ENCODE assay signal across 9 cellular contexts in the genomic region with DNA sequence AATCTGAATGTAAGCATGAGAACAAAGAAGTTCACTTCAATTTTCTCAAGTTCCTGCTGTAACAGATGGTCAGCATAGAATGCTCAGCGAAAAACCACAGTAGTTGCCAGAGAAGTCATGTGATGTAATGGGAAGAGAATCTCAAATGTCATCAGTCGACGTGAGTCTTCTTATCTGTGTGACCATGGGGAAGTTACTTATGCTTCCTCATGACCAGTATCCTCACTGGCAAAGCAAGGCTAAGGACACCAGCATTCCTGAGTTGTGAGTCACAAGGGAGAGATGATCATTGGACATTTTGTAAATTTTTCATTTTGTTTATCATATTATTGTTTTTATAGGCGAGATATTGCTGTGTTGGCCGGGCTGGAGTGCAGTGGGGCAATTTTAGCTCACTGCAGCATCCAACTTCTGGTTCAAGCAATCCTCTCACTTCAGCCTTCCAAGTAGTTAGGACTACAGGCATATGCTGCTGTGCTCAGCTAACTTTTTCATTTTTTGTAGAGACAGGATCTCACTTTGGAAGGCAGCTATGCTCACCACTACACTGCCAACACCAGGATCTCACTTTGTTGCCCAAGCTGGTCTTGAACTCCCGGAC. TPM values are rescaled to one million over a fixed set of nuclear protein-coding genes. Genes with fewer than 3 reads are reported as not detected.
DNase-seq lines count a peak whose midpoint lies in the region; FAIRE-seq and TF ChIP-seq lines count a peak whose summit lies in the region.
"Had no signal": no experiment of that assay in that cellular context is flagged by ENCODE, and none has a peak within 500 bp of the region (broad histone marks: within the 10 kb centered on the region; RNA-seq: fewer than 3 reads in every experiment).

No MANE protein-coding gene starts in this region.

- no peak for TF ChIP-seq CTCF in LNCaP clone FGC (IDR thresholded peaks at IDR 0.05; ENCODE audit: control insufficient read depth, extremely low read depth, insufficient read depth)
- no peak for TF ChIP-seq CTCF in astrocyte of the spinal cord (IDR thresholded peaks at IDR 0.05; ENCODE audit: low read depth, low read length)
- TF ChIP-seq CTCF in keratinocyte (optimal IDR thresholded peaks at IDR 0.05 in 1 of 3, IDR thresholded peaks at IDR 0.05 in 1 of 3, conservative IDR thresholded peaks at IDR 0.05 in 1 of 3; ENCODE audit: extremely low read depth in 1 of 3, insufficient read depth in 2 of 3, low read length in 3 of 3): no peak

- in situ Hi-C loops in astrocyte of the spinal cord (cut with HindIII; ENCODE audit: low sequenced_read_pairs): no loop called here

- H3K4me1 ChIP-seq in keratinocyte (ENCODE audit: control insufficient read depth, extremely low read depth, insufficient read depth, low read length): peaks cover 11% of the 10 kb centered on the region
- peaks cover 3% of the 10 kb centered on the region for H3K4me1 ChIP-seq in thymus (ENCODE audit: control insufficient read depth, insufficient read depth, low read length)

- H3K27ac Mint-ChIP-seq in activated CD4-positive, alpha-beta memory T cell treated with anti-CD3 and anti-CD28 coated beads for 36 hours: no peak overlapping the region

- no peak overlapping the region for H3K4me3 Mint-ChIP-seq in activated CD4-positive, alpha-beta memory T cell treated with anti-CD3 and anti-CD28 coated beads for 36 hours

- no peaks in the 10 kb centered on the region for H3K9me1 ChIP-seq in keratinocyte (ENCODE audit: control insufficient read depth, extremely low read depth, insufficient read depth, low read length)

- no peaks in the 10 kb centered on the region for H3K27me3 Mint-ChIP-seq in activated CD4-positive, alpha-beta memory T cell treated with anti-CD3 and anti-CD28 coated beads for 36 hours

- H3K79me2 ChIP-seq in keratinocyte (ENCODE audit: control insufficient read depth, insufficient read depth, low read length): no peaks in the 10 kb centered on the region

- intact Hi-C loops in activated CD4-positive, alpha-beta memory T cell treated with anti-CD3 and anti-CD28 coated beads for 36 hours (cut with micrococcal nuclease): no loop called here

- CTCF ChIA-PET in activated CD4-positive, alpha-beta memory T cell treated with anti-CD3 and anti-CD28 coated beads for 36 hours (lab: Charles Lee): interaction anchor here (0.5 kb wide), 1 partner anchor 479 kb away, joined by 3 read pairs; no protein-coding TSS in a partner anchor

- WGBS in thymus: 51% methylated on average over 6 of the region's 6 CpGs

- H3K9me3 Mint-ChIP-seq in activated CD4-positive, alpha-beta memory T cell treated with anti-CD3 and anti-CD28 coated beads for 36 hours: no peaks in the 10 kb centered on the region

- no peaks in the 10 kb centered on the region for H3K9me3 ChIP-seq in keratinocyte (ENCODE audit: control insufficient read depth, low read depth, low read length)
- no peaks in the 10 kb centered on the region for H3K9me3 ChIP-seq in thymus (ENCODE audit: control insufficient read depth)

- H3K36me3 ChIP-seq in keratinocyte (ENCODE audit: control insufficient read depth in 2 of 2, extremely low read depth in 1 of 2, insufficient read depth in 2 of 2, low read length in 2 of 2) (no peaks in the 10 kb centered on the region), thymus (ENCODE audit: control insufficient read depth, insufficient read depth) (no peaks in the 10 kb centered on the region)

- dilution Hi-C loops in keratinocyte (cut with MboI; ENCODE audit: extremely low pct_ligation_motif_present, low sequenced_read_pairs): no loop called here

- FAIRE-seq in keratinocyte (lab: Jason Lieb, UNC): peak; percentile 61
- FAIRE-seq: A204.1 had no signal

- H3K4me3 ChIP-seq in LNCaP clone FGC (ENCODE audit: low read depth, low read length) (no peak overlapping the region), astrocyte of the spinal cord (ENCODE audit: low read depth, low read length) (no peak overlapping the region), keratinocyte (ENCODE audit: control insufficient read depth in 2 of 3, extremely low read depth in 1 of 3, insufficient read depth in 2 of 3, low read depth in 1 of 3, low read length in 3 of 3) (no peak overlapping the region), thymus (ENCODE audit: low read length) (no peak overlapping the region)

- H3K27ac ChIP-seq in keratinocyte (ENCODE audit: control insufficient read depth, insufficient read depth, low read length) (no peak overlapping the region), thymus (ENCODE audit: low read depth) (peak overlapping the region; percentile 22)

- H3K4me1 Mint-ChIP-seq in activated CD4-positive, alpha-beta memory T cell treated with anti-CD3 and anti-CD28 coated beads for 36 hours (ENCODE audit: low read depth): peaks cover 3% of the 10 kb centered on the region

- POLR2A ChIA-PET in activated CD4-positive, alpha-beta memory T cell treated with anti-CD3 and anti-CD28 coated beads for 36 hours (lab: Charles Lee): no interaction called here

- no peak overlapping the region for H3K4me2 ChIP-seq in keratinocyte (ENCODE audit: control insufficient read depth, extremely low read depth, insufficient read depth, low read depth, low read length)

- H3K9ac ChIP-seq in keratinocyte (ENCODE audit: control insufficient read depth, extremely low read depth, insufficient read depth, low read length): no peak overlapping the region

- no peak overlapping the region for H2AFZ ChIP-seq in keratinocyte (ENCODE audit: control insufficient read depth, low read length)

- no peaks in the 10 kb centered on the region for H4K20me1 ChIP-seq in keratinocyte (ENCODE audit: control insufficient read depth, extremely low read depth, insufficient read depth, low read length)

- DNase-seq in SIG-M5 treated with dmso at 0.1 percent for 504 hours (lab: John Stamatoyannopoulos, UW; ENCODE audit: unreplicated experiment) (peak; percentile 80), SIG-M5 (lab: John Stamatoyannopoulos, UW) (no peak), LNCaP clone FGC (ENCODE audit: low read depth) (peak; percentile 35), astrocyte of the spinal cord (ENCODE audit: low read depth, low spot score) (peak; percentile 97), keratinocyte (ENCODE audit: low read depth, low spot score) (peak; percentile 48), NCI-H82 (lab: John Stamatoyannopoulos, UW) (no peak)
- DNase-seq in activated CD4-positive, alpha-beta memory T cell treated with anti-CD3 and anti-CD28 coated beads for 36 hours: no peak

- H3K27me3 ChIP-seq in keratinocyte (ENCODE audit: control insufficient read depth, extremely low read depth, insufficient read depth, low read length): no peaks in the 10 kb centered on the region
- no peaks in the 10 kb centered on the region for H3K27me3 ChIP-seq in thymus (ENCODE audit: control insufficient read depth, insufficient read depth)

- no peaks in the 10 kb centered on the region for H3K36me3 Mint-ChIP-seq in activated CD4-positive, alpha-beta memory T cell treated with anti-CD3 and anti-CD28 coated beads for 36 hours

RNA-seq across cellular contexts. Expression of gene SGK1, which starts 21.9 kb away (rescaled TPM):
- 102 to 156 TPM (median 129 TPM) in 3 replicates for polyA plus RNA-seq in keratinocyte
- polyA plus RNA-seq in keratinocyte (2011; ENCODE audit: low read depth): 129 TPM
- polyA plus RNA-seq in keratinocyte (2011; cell fraction: cytosol; rRNA removed): 106 and 112 TPM in 2 replicates
- polyA plus RNA-seq in keratinocyte (2011; cell fraction: nucleus; rRNA removed): 763 and 811 TPM in 2 replicates
- 81.1 and 85.4 TPM in 2 replicates for polyA plus RNA-seq in keratinocyte (2012; ENCODE audit: low replicate concordance)
- 123 to 165 TPM (median 129 TPM) in 3 replicates for polyA minus RNA-seq in keratinocyte
- 52.0 TPM for polyA minus RNA-seq in keratinocyte (2011; cell fraction: cytosol; rRNA and poly(A)+ RNA removed)
- polyA minus RNA-seq in keratinocyte (2011; cell fraction: nucleus; rRNA and poly(A)+ RNA removed): 284 and 442 TPM in 2 replicates
- polyA plus RNA-seq in thymus: 183 TPM
- total RNA-seq in activated CD4-positive, alpha-beta memory T cell treated with anti-CD3 and anti-CD28 coated beads for 36 hours: 10 to 100 TPM; 39.7 to 41.0 TPM

Comparison
In these comparisons a context has a peak if more than half of its experiments do, and no peak if none do; other contexts are left out.
1. DNase-seq: peak in SIG-M5 treated with dmso at 0.1 percent for 504 hours (single experiment), LNCaP clone FGC (single experiment), astrocyte of the spinal cord (single experiment) and keratinocyte (single experiment); none in SIG-M5 (single experiment), activated CD4-positive, alpha-beta memory T cell treated with anti-CD3 and anti-CD28 coated beads for 36 hours (single experiment) and NCI-H82 (single experiment).